4 cellular contexts compared by ENCODE assay signal in genomic region chr3:37803726-37804469, GRCh38.
TF ChIP-seq lines count a peak whose summit lies in the region.

No MANE protein-coding gene starts in this region.

TF ChIP-seq in SK-N-SH, 30 proteins besides CTCF, POLR2A, EP300 and RAD21:
- TF ChIP-seq FOXJ3 (CRISPR knock-in tag; IDR thresholded peaks at IDR 0.05) (no peak), MEF2A (IDR thresholded peaks at IDR 0.05; ENCODE audit: borderline replicate concordance, low read depth) (no peak), GABPA (IDR thresholded peaks at IDR 0.05; ENCODE audit: low read depth) (no peak), FOXM1 (IDR thresholded peaks at IDR 0.05; ENCODE audit: low read depth) (no peak), RCOR1 (IDR thresholded peaks at IDR 0.05; ENCODE audit: low read length) (no peak), JUND (IDR thresholded peaks at IDR 0.05) (no peak), MXI1 (IDR thresholded peaks at IDR 0.05; ENCODE audit: low read depth, low read length) (no peak), YY1 (IDR thresholded peaks at IDR 0.05; ENCODE audit: low read depth) (no peak)

TF ChIP-seq in SK-N-SH treated with all-trans-retinoic acid at 6 μM for 48 hours, 23 proteins besides CTCF, POLR2A, EP300 and RAD21:
- TF ChIP-seq RARB (CRISPR knock-in tag; IDR thresholded peaks at IDR 0.05) (no peak), OSR1 (CRISPR knock-in tag; IDR thresholded peaks at IDR 0.05) (no peak), BACH2 (CRISPR knock-in tag; IDR thresholded peaks at IDR 0.05; ENCODE audit: borderline replicate concordance) (no peak), ESRRG (CRISPR knock-in tag; IDR thresholded peaks at IDR 0.05) (no peak)
TF ChIP-seq in SK-N-SH treated with all-trans-retinoic acid at 6 μM for 48 hours: peak in this region for 0.

TF ChIP-seq in H1, 55 proteins besides CTCF, POLR2A, EP300 and RAD21:
- TF ChIP-seq CHD1 (IDR thresholded peaks at IDR 0.05; ENCODE audit: low read depth, low read length), result no peak
- no peak for TF ChIP-seq SIN3A (conservative IDR thresholded peaks at IDR 0.05 in 1 of 2, IDR thresholded peaks at IDR 0.05 in 1 of 2; ENCODE audit: low read depth in 1 of 2, low read length in 2 of 2)
- no peak for TF ChIP-seq HDAC6 (IDR thresholded peaks at IDR 0.05; ENCODE audit: low read depth, low read length)
- no peak for TF ChIP-seq CREB1 (IDR thresholded peaks at IDR 0.05)
- no peak for TF ChIP-seq SAP30 (IDR thresholded peaks at IDR 0.05; ENCODE audit: insufficient read depth, insufficient replicate concordance, low read length)
- TF ChIP-seq YY1 (IDR thresholded peaks at IDR 0.05; ENCODE audit: low read depth, low read length), result no peak
- no peak for TF ChIP-seq SUZ12 (IDR thresholded peaks at IDR 0.05; ENCODE audit: low read length)
- no peak for TF ChIP-seq ATF3 (IDR thresholded peaks at IDR 0.05; ENCODE audit: insufficient read depth, low read depth, low read length)
- no peak for TF ChIP-seq SIX5 (IDR thresholded peaks at IDR 0.05; ENCODE audit: low read depth, low read length)

TF ChIP-seq in GM12891, 5 proteins besides CTCF, POLR2A, EP300 and RAD21:
- TF ChIP-seq SPI1 (IDR thresholded peaks at IDR 0.05; ENCODE audit: low read depth, low read length), result no peak
- no peak for TF ChIP-seq TAF1 (IDR thresholded peaks at IDR 0.05; ENCODE audit: low read depth, low read length)
- TF ChIP-seq POU2F2 (IDR thresholded peaks at IDR 0.05; ENCODE audit: low read depth, low read length), result no peak
- TF ChIP-seq PAX5 (IDR thresholded peaks at IDR 0.05; ENCODE audit: insufficient read depth, low read length, severe bottlenecking), result no peak
- no peak for TF ChIP-seq POLR2AphosphoS5 (IDR thresholded peaks at IDR 0.05; ENCODE audit: low read depth, low read length)
